In the genomic region with DNA sequence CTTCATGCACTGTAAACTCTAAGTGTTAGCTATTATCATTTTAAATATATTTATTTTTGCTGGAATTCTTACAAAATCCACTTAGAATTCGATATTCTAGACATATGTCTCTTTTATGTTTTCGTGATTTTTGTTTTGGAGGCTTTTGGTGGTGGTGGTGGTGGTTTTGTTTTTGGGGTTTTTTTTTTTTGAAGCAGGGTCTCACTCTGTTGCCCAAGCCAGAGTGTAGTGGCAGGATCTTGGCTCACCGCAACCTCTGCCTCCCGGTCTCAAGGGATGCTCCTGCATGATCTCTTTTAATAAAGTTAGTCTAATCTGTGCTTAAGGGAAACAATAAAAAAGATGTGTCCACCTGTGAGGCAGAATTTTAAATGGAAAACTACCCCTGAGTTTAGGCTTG, we compare ENCODE assay signal across 16 cellular contexts.
DNase-seq lines count a peak whose midpoint lies in the region; ATAC-seq and TF ChIP-seq lines count a peak whose summit lies in the region.
"Had no signal": no experiment of that assay in that cellular context is flagged by ENCODE, and none has a peak within 500 bp of the region (broad histone marks: within the 10 kb centered on the region; RNA-seq: fewer than 3 reads in every experiment).

No MANE protein-coding gene starts in this region.

- H3K9me3 ChIP-seq in testis: no peaks in the 10 kb centered on the region
- H3K9me3 ChIP-seq: gastrocnemius medialis had no signal

- no peaks in the 10 kb centered on the region for H3K27me3 Mint-ChIP-seq in activated naive CD4-positive, alpha-beta T cell treated with anti-CD3 and anti-CD28 coated beads for 36 hours (ENCODE audit: low read depth)
- H3K27me3 Mint-ChIP-seq in T-cell: no peaks in the 10 kb centered on the region
- no peaks in the 10 kb centered on the region for H3K27me3 Mint-ChIP-seq in stimulated activated naive CD8-positive, alpha-beta T cell treated with anti-CD3 and anti-CD28 coated beads, Interleukin-15, amount 100 ng/mL, for 72 hours

- H3K36me3 ChIP-seq in testis (ENCODE audit: low read depth, missing control alignments): no peaks in the 10 kb centered on the region
- H3K36me3 ChIP-seq: gastrocnemius medialis had no signal

- 90 to 96% methylated on average over 4 of the region's 4 CpGs for WGBS in testis, 2 donors

- peak overlapping the region; percentile 67 for H3K4me3 Mint-ChIP-seq in activated naive CD4-positive, alpha-beta T cell treated with anti-CD3 and anti-CD28 coated beads for 36 hours
- H3K4me3 Mint-ChIP-seq in T-cell: peak overlapping the region; percentile 72 to 76 (median 74)
- H3K4me3 Mint-ChIP-seq in stimulated activated naive CD8-positive, alpha-beta T cell treated with anti-CD3 and anti-CD28 coated beads, Interleukin-15, amount 100 ng/mL, for 72 hours: peak overlapping the region; percentile 70 to 76

- H3K27ac ChIP-seq in foreskin keratinocyte: peak overlapping the region; percentile 48
- H3K27ac ChIP-seq in testis: no peak overlapping the region
- H3K27ac ChIP-seq: gastrocnemius medialis, PC-9 had no signal

- peaks cover 16% of the 10 kb centered on the region for H3K36me3 Mint-ChIP-seq in activated naive CD4-positive, alpha-beta T cell treated with anti-CD3 and anti-CD28 coated beads for 36 hours (ENCODE audit: low read depth)
- H3K36me3 Mint-ChIP-seq in T-cell: peaks cover 21% of the 10 kb centered on the region

- H3K27me3 ChIP-seq in foreskin keratinocyte (no peaks in the 10 kb centered on the region), testis (no peaks in the 10 kb centered on the region)
- H3K27me3 ChIP-seq: gastrocnemius medialis had no signal

- ATAC-seq in T-cell (replicated peaks in 1 of 4): peak; percentile 8 to 14 (median 10)
- ATAC-seq in foreskin keratinocyte: no peak
- no peak for ATAC-seq in stimulated activated naive CD8-positive, alpha-beta T cell treated with anti-CD3 and anti-CD28 coated beads, Interleukin-15, amount 100 ng/mL, for 72 hours
- no peak for ATAC-seq in GM21786 (IDR thresholded peaks at IDR 0.05; ENCODE audit: unreplicated experiment)
- no peak for ATAC-seq in HG03045 (IDR thresholded peaks at IDR 0.05; ENCODE audit: unreplicated experiment)
- ATAC-seq: gastrocnemius medialis, HCT116 had no signal

- peaks cover 35% of the 10 kb centered on the region for H3K4me1 Mint-ChIP-seq in activated naive CD4-positive, alpha-beta T cell treated with anti-CD3 and anti-CD28 coated beads for 36 hours (ENCODE audit: low read depth)
- peaks cover 32 to 33% (median 33%) of the 10 kb centered on the region in 3 donors for H3K4me1 Mint-ChIP-seq in T-cell
- H3K4me1 Mint-ChIP-seq in stimulated activated naive CD8-positive, alpha-beta T cell treated with anti-CD3 and anti-CD28 coated beads, Interleukin-15, amount 100 ng/mL, for 72 hours: peaks cover 55% of the 10 kb centered on the region

- TF ChIP-seq POLR2A in testis (IDR thresholded peaks at IDR 0.05): no peak

- no peak for TF ChIP-seq CTCF in foreskin keratinocyte (conservative IDR thresholded peaks at IDR 0.05)
- no peak for TF ChIP-seq CTCF in testis (IDR thresholded peaks at IDR 0.05)

- H3K9me3 Mint-ChIP-seq in activated naive CD4-positive, alpha-beta T cell treated with anti-CD3 and anti-CD28 coated beads for 36 hours: peaks cover 3% of the 10 kb centered on the region
- H3K9me3 Mint-ChIP-seq in T-cell: no peaks in the 10 kb centered on the region
- no peaks in the 10 kb centered on the region for H3K9me3 Mint-ChIP-seq in stimulated activated naive CD8-positive, alpha-beta T cell treated with anti-CD3 and anti-CD28 coated beads, Interleukin-15, amount 100 ng/mL, for 72 hours

- no peak for DNase-seq in activated naive CD4-positive, alpha-beta T cell treated with anti-CD3 and anti-CD28 coated beads for 36 hours
- no peak for DNase-seq in activated naive CD4-positive, alpha-beta T cell treated with anti-CD3 and anti-CD28 coated beads, Interleukin-2, amount 50 U/mL, for 16 hours
- DNase-seq in T-cell: no peak
- DNase-seq in foreskin keratinocyte: no peak
- DNase-seq in stimulated activated naive CD8-positive, alpha-beta T cell treated with anti-CD3 and anti-CD28 coated beads, Interleukin-15, amount 100 ng/mL, for 72 hours: no peak
- DNase-seq in testis: no peak
- DNase-seq: DMS79, gastrocnemius medialis, NCI-H1694, NCI-H524 treated with DMSO at 0.1 percent for 48 hours, nucleus accumbens, PC-9, SW 1271 had no signal

- no peak overlapping the region for H3K4me3 ChIP-seq in testis
- H3K4me3 ChIP-seq: gastrocnemius medialis, PC-9 had no signal

- CTCF ChIA-PET in activated naive CD4-positive, alpha-beta T cell treated with anti-CD3 and anti-CD28 coated beads for 36 hours (lab: Charles Lee): no interaction called here
- CTCF ChIA-PET in T-cell (lab: Charles Lee): interaction anchor here in 1 of 2 donors (0.7 to 0.8 kb wide), 4 partner anchors 15 to 397 kb away, joined by 3 to 6 read pairs (median 3); no protein-coding TSS in a partner anchor

- intact Hi-C loops in activated naive CD4-positive, alpha-beta T cell treated with anti-CD3 and anti-CD28 coated beads for 36 hours (cut with micrococcal nuclease): no loop called here
- intact Hi-C loops in testis (cut with DNase I; ENCODE audit: low total_unique reads): no loop called here

- H3K4me1 ChIP-seq in foreskin keratinocyte: no peaks in the 10 kb centered on the region
- H3K4me1 ChIP-seq in testis: no peaks in the 10 kb centered on the region

- H3K27ac Mint-ChIP-seq in activated naive CD4-positive, alpha-beta T cell treated with anti-CD3 and anti-CD28 coated beads for 36 hours: peak overlapping the region; percentile 94
- peak overlapping the region; percentile 80 to 96 for H3K27ac Mint-ChIP-seq in T-cell
- H3K27ac Mint-ChIP-seq in stimulated activated naive CD8-positive, alpha-beta T cell treated with anti-CD3 and anti-CD28 coated beads, Interleukin-15, amount 100 ng/mL, for 72 hours: peak overlapping the region; percentile 87 to 93

- POLR2A ChIA-PET in T-cell (lab: Charles Lee): interaction anchor here (0.5 to 0.7 kb wide), 5 partner anchors 32 to 479 kb away, joined by 3 to 5 read pairs (median 3); no protein-coding TSS in a partner anchor

Comparison
In these comparisons a context has a peak if more than half of its experiments do, and no peak if none do; other contexts are left out.
1. ATAC-seq: peak in T-cell (4 of 4); none in foreskin keratinocyte (single experiment), stimulated activated naive CD8-positive, alpha-beta T cell treated with anti-CD3 and anti-CD28 coated beads, Interleukin-15, amount 100 ng/mL, for 72 hours (single experiment), GM21786 (single experiment) and HG03045 (single experiment).
2. Peak in every context shown above with its lines, with median percentiles within 50 percentile points of each other: H3K27ac Mint-ChIP-seq and H3K4me3 Mint-ChIP-seq.